14 cellular contexts compared by ENCODE assay signal in the genomic region with DNA sequence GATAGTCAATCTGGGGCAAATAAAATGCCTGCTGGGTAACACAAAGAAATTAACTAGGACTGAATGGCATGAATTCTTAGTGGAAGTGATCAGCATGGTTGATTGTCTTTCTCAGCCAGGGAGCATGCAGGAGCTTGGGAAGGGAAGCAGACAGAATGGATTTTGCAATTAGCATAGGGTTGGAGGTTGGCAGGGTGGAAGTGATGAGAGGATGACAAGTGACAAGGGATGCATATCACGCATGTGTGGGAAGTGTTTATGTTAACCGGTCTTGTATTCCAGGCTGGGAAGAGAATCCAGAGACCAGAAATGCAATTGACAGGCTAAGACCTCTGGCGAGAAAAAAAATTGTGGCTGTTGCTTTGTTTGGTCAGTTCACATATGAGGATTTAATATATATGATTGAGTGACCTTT. TPM values are rescaled to one million over a fixed set of nuclear protein-coding genes. Genes with fewer than 3 reads are reported as not detected.
DNase-seq lines count a peak whose midpoint lies in the region; ATAC-seq, FAIRE-seq and TF ChIP-seq lines count a peak whose summit lies in the region.
"Had no signal": no experiment of that assay in that cellular context is flagged by ENCODE, and none has a peak within 500 bp of the region (broad histone marks: within the 10 kb centered on the region; RNA-seq: fewer than 3 reads in every experiment).

No MANE protein-coding gene starts in this region.

- TF ChIP-seq CTCF in H1 (IDR thresholded peaks at IDR 0.05; ENCODE audit: control extremely low read depth in 1 of 3, insufficient read depth in 1 of 3, low read depth in 1 of 3, low read length in 3 of 3) (no peak), kidney (IDR thresholded peaks at IDR 0.05; ENCODE audit: borderline replicate concordance, extremely low read depth, insufficient read depth) (no peak)

- no peaks in the 10 kb centered on the region for H3K23me2 ChIP-seq in H1 (ENCODE audit: low read depth, low read length)

- H3K23ac ChIP-seq in H1 (ENCODE audit: insufficient read length) (no peak overlapping the region), mesendoderm (ENCODE audit: low read length) (no peak overlapping the region)

- FAIRE-seq in H1 (lab: Jason Lieb, UNC) (peak; percentile 60), kidney (lab: Jason Lieb, UNC) (no peak)

- intact Hi-C loops in kidney (cut with DNase I): no loop called here

- H4K91ac ChIP-seq in H1 (replicated peaks; ENCODE audit: insufficient read length, low read length): no peak overlapping the region

- peaks cover 20 to 63% (median 38%) of the 10 kb centered on the region in 4 donors for H3K4me1 Mint-ChIP-seq in CD4-positive, CD25-positive, alpha-beta regulatory T cell

- H3K79me1 ChIP-seq in H1 (ENCODE audit: low read depth, low read length) (no peaks in the 10 kb centered on the region), mesendoderm (ENCODE audit: low read length) (no peaks in the 10 kb centered on the region)

- H3K56ac ChIP-seq in H1 (replicated peaks; ENCODE audit: insufficient read length, low read depth, low read length): no peak overlapping the region
- no peak overlapping the region for H3K56ac ChIP-seq in mesendoderm (ENCODE audit: low read length)

- no peaks in the 10 kb centered on the region for H3K27me3 ChIP-seq in CD4-positive, CD25-positive, alpha-beta regulatory T cell (ENCODE audit: control insufficient read depth, insufficient read depth, low read length)
- H3K27me3 ChIP-seq in H1 (replicated peaks in 1 of 4; ENCODE audit: control insufficient read depth in 3 of 4, extremely low read depth in 1 of 4, insufficient read depth in 3 of 4, low read length in 3 of 4): no peaks in the 10 kb centered on the region
- no peaks in the 10 kb centered on the region for H3K27me3 ChIP-seq in mesendoderm (ENCODE audit: insufficient read depth, low read length, poor library complexity)

- CTCF ChIA-PET in H1 (lab: Charles Lee; ENCODE audit: partially characterized antibody): interaction anchor here (0.5 to 2.1 kb wide), 3 partner anchors 9 to 1251 kb away, joined by 3 to 5 read pairs (median 4); no protein-coding TSS in a partner anchor

- no peak for TF ChIP-seq RAD21 in H1 (IDR thresholded peaks at IDR 0.05 in 1 of 2, conservative IDR thresholded peaks at IDR 0.05 in 1 of 2; ENCODE audit: low read depth in 2 of 2, low read length in 2 of 2)

- H3K79me2 ChIP-seq in H1 (ENCODE audit: control insufficient read depth in 1 of 2, insufficient read depth in 2 of 2, low read length in 2 of 2) (no peaks in the 10 kb centered on the region; a peak in 1 of 4 replicates), mesendoderm (ENCODE audit: control insufficient read depth, insufficient read depth, low read length) (peaks cover 16% of the 10 kb centered on the region)
- H3K79me2 ChIP-seq: parathyroid adenoma had no signal

- H2AK5ac ChIP-seq in H1 (ENCODE audit: low read depth, low read length) (no peak overlapping the region), mesendoderm (ENCODE audit: low read length) (no peak overlapping the region)

- H2AFZ ChIP-seq in H1 (ENCODE audit: low read length): no peak overlapping the region
- H2AFZ ChIP-seq: parathyroid adenoma had no signal

- H3K4me2 ChIP-seq in H1 (ENCODE audit: insufficient read depth in 1 of 2, low read depth in 2 of 2, low read length in 2 of 2): peak overlapping the region; percentile 29 to 39; a peak in 3 of 4 replicates
- no peak overlapping the region for H3K4me2 ChIP-seq in mesendoderm (ENCODE audit: low read length)

- H3K14ac ChIP-seq in H1 (ENCODE audit: insufficient read length): no peak overlapping the region

- no peak overlapping the region for H2BK20ac ChIP-seq in H1 (ENCODE audit: low read length)

- no peaks in the 10 kb centered on the region for H4K20me1 ChIP-seq in H1 (replicated peaks in 1 of 2; ENCODE audit: control insufficient read depth in 1 of 2, insufficient read depth in 2 of 2, low read length in 2 of 2)

- H3K4ac ChIP-seq in H1 (replicated peaks; ENCODE audit: insufficient read length, low read depth, low read length) (no peak overlapping the region), mesendoderm (ENCODE audit: low read depth, low read length) (no peak overlapping the region)

- H3K18ac ChIP-seq in H1 (ENCODE audit: extremely low read depth, low read length) (no peak overlapping the region), mesendoderm (ENCODE audit: low read length) (no peak overlapping the region)

- no peak for TF ChIP-seq POLR2A in H1 (IDR thresholded peaks at IDR 0.05; ENCODE audit: control extremely low read depth in 1 of 2, low read depth in 2 of 2, low read length in 2 of 2)
- TF ChIP-seq POLR2A in erythroblast (IDR thresholded peaks at IDR 0.05; ENCODE audit: low read length): no peak

- peak in 1 of 2 experiments; percentile 51; a peak in 1 of 3 replicates for TF ChIP-seq EP300 in H1 (IDR thresholded peaks at IDR 0.05; ENCODE audit: borderline replicate concordance in 1 of 2, low read depth in 2 of 2, low read length in 2 of 2)

- no peak for DNase-seq in CD4-positive, CD25-positive, alpha-beta regulatory T cell
- peak; percentile 15 for DNase-seq in HT1080 (ENCODE audit: low read depth)
- no peak for DNase-seq in H1 (ENCODE audit: low read depth in 1 of 2, low spot score in 2 of 2)
- DNase-seq in mesendoderm: peak; percentile 93
- no peak for DNase-seq in erythroblast (lab: John Stamatoyannopoulos, UW)
- no peak for DNase-seq in SKM-1 treated with dmso at 0.1 percent for 144 hours (lab: John Stamatoyannopoulos, UW; ENCODE audit: unreplicated experiment)
- DNase-seq in kidney: no peak
- DNase-seq in NCI-H69 (lab: John Stamatoyannopoulos, UW): no peak
- DNase-seq: activated CD8-positive, alpha-beta T cell treated with anti-CD3 and anti-CD28 coated beads for 36 hours; activated effector memory CD4-positive, alpha-beta T cell treated with anti-CD3 and anti-CD28 coated beads, Interleukin-2, amount 50 U/mL, for 16 hours; NCI-H1436; NCI-H510A had no signal

- no peak overlapping the region for H2BK12ac ChIP-seq in H1 (ENCODE audit: low read depth, low read length)

- H3K4me1 ChIP-seq in CD4-positive, CD25-positive, alpha-beta regulatory T cell (ENCODE audit: control insufficient read depth, insufficient read depth, low read length, poor library complexity, severe bottlenecking): peaks cover 94% of the 10 kb centered on the region
- H3K4me1 ChIP-seq in H1 (replicated peaks in 1 of 4; ENCODE audit: control insufficient read depth in 3 of 4, insufficient read depth in 4 of 4, low read length in 3 of 4) (peaks cover 0 to 4% (median 3%) of the 10 kb centered on the region in 4 experiments; a peak in 4 of 7 replicates), mesendoderm (ENCODE audit: control insufficient read depth, low read depth, low read length) (peaks cover 11% of the 10 kb centered on the region), kidney (ENCODE audit: control insufficient read depth in 1 of 2, insufficient read depth in 1 of 2, low read depth in 1 of 2, low read length in 2 of 2) (no peaks in the 10 kb centered on the region)

- H4K5ac ChIP-seq in H1 (ENCODE audit: insufficient read length, low read depth, low read length): no peak overlapping the region
- H4K5ac ChIP-seq in mesendoderm (ENCODE audit: low read length): no peak overlapping the region

- no peak overlapping the region for H3K27ac Mint-ChIP-seq in CD4-positive, CD25-positive, alpha-beta regulatory T cell
- H3K27ac Mint-ChIP-seq: activated CD8-positive, alpha-beta T cell treated with anti-CD3 and anti-CD28 coated beads for 36 hours had no signal

- no peak overlapping the region for H2BK120ac ChIP-seq in H1 (replicated peaks; ENCODE audit: low read depth, low read length)
- no peak overlapping the region for H2BK120ac ChIP-seq in mesendoderm (ENCODE audit: low read depth, low read length)

- WGBS in H1 (ENCODE audit: extremely low coverage in 1 of 2, insufficient coverage in 1 of 2, insufficient read length in 1 of 2, insufficient replicate concordance in 2 of 2, low coverage in 1 of 2, low lambda C conversion rate in 2 of 2, missing lambda C conversion rate in 1 of 2), 2 experiments: 14% methylated on average over 3 of the region's 3 CpGs; no CpG with 5 or more reads in 1 of the 2 experiments
- WGBS in mesendoderm (ENCODE audit: extremely low coverage, insufficient coverage, low lambda C conversion rate): no CpG with 5 or more reads among the region's 3 CpGs

- peak overlapping the region; percentile 73 for H3K27ac ChIP-seq in CD4-positive, CD25-positive, alpha-beta regulatory T cell (ENCODE audit: insufficient read depth, low read length, poor library complexity, severe bottlenecking)
- no peak overlapping the region for H3K27ac ChIP-seq in H1 (ENCODE audit: low read depth, low read length)
- H3K27ac ChIP-seq in mesendoderm (ENCODE audit: low read depth, low read length): peak overlapping the region; percentile 80
- no peak overlapping the region for H3K27ac ChIP-seq in kidney (ENCODE audit: low read depth in 2 of 2, low read length in 2 of 2)
- H3K27ac ChIP-seq: parathyroid adenoma had no signal

- no peaks in the 10 kb centered on the region for H3K27me3 Mint-ChIP-seq in CD4-positive, CD25-positive, alpha-beta regulatory T cell
- H3K27me3 Mint-ChIP-seq: activated CD8-positive, alpha-beta T cell treated with anti-CD3 and anti-CD28 coated beads for 36 hours; brain had no signal

- ATAC-seq in CD4-positive, CD25-positive, alpha-beta regulatory T cell (ENCODE audit: low read depth in 2 of 2): no peak

- H3K36me3 ChIP-seq in CD4-positive, CD25-positive, alpha-beta regulatory T cell (ENCODE audit: control insufficient read depth, insufficient read depth, low read length): no peaks in the 10 kb centered on the region
- H3K36me3 ChIP-seq in H1 (ENCODE audit: control insufficient read depth in 2 of 4, insufficient read depth in 4 of 4, low read length in 3 of 4) (no peaks in the 10 kb centered on the region), mesendoderm (ENCODE audit: control insufficient read depth, insufficient read depth, low read length) (no peaks in the 10 kb centered on the region), kidney (ENCODE audit: control insufficient read depth in 1 of 2, insufficient read depth in 2 of 2, low read length in 2 of 2) (no peaks in the 10 kb centered on the region)

- H3K36me3 Mint-ChIP-seq in CD4-positive, CD25-positive, alpha-beta regulatory T cell: no peaks in the 10 kb centered on the region
- H3K36me3 Mint-ChIP-seq: brain had no signal

- H3K4me3 ChIP-seq in CD4-positive, CD25-positive, alpha-beta regulatory T cell (ENCODE audit: low read depth, low read length): peak overlapping the region; percentile 87
- H3K4me3 ChIP-seq in H1 (ENCODE audit: extremely low read depth in 1 of 4, insufficient read depth in 2 of 4, low read depth in 3 of 4, low read length in 4 of 4): peak overlapping the region in 1 of 4 experiments; percentile 18; a peak in 1 of 8 replicates
- no peak overlapping the region for H3K4me3 ChIP-seq in mesendoderm (ENCODE audit: low read length)
- no peak overlapping the region for H3K4me3 ChIP-seq in kidney (ENCODE audit: low read length in 2 of 2)

- H3K4me3 Mint-ChIP-seq in CD4-positive, CD25-positive, alpha-beta regulatory T cell: no peak overlapping the region
- H3K4me3 Mint-ChIP-seq: activated CD8-positive, alpha-beta T cell treated with anti-CD3 and anti-CD28 coated beads for 36 hours had no signal

- no peaks in the 10 kb centered on the region for H3K9me3 Mint-ChIP-seq in CD4-positive, CD25-positive, alpha-beta regulatory T cell
- H3K9me3 Mint-ChIP-seq: activated CD8-positive, alpha-beta T cell treated with anti-CD3 and anti-CD28 coated beads for 36 hours; brain had no signal

- POLR2A ChIA-PET in H1 (lab: Charles Lee; ENCODE audit: partially characterized antibody): interaction anchor here (0.9 kb wide), 1 partner anchor 10 kb away, joined by 3 read pairs; no protein-coding TSS in a partner anchor

- H3K9me3 ChIP-seq in CD4-positive, CD25-positive, alpha-beta regulatory T cell (ENCODE audit: control insufficient read depth in 2 of 2, low read length in 2 of 2): no peaks in the 10 kb centered on the region
- no peaks in the 10 kb centered on the region for H3K9me3 ChIP-seq in H1 (ENCODE audit: insufficient read depth in 2 of 2, low read depth in 1 of 2, low read length in 1 of 2)
- no peaks in the 10 kb centered on the region for H3K9me3 ChIP-seq in kidney (ENCODE audit: control insufficient read depth in 1 of 2, low read length in 2 of 2)

- H4K8ac ChIP-seq in H1 (ENCODE audit: extremely low read depth, insufficient read depth, low read length) (no peak overlapping the region), mesendoderm (ENCODE audit: low read depth, low read length) (no peak overlapping the region)

- H2BK5ac ChIP-seq in H1 (ENCODE audit: low read depth, low read length) (no peak overlapping the region), mesendoderm (ENCODE audit: low read length) (no peak overlapping the region)

- H2BK15ac ChIP-seq in H1 (ENCODE audit: low read length) (no peak overlapping the region), mesendoderm (replicated peaks; ENCODE audit: low read depth) (no peak overlapping the region)

- H3K9ac ChIP-seq in H1 (replicated peaks in 1 of 4; ENCODE audit: extremely low read depth in 1 of 4, low read depth in 3 of 4, low read length in 3 of 4): no peak overlapping the region
- no peak overlapping the region for H3K9ac ChIP-seq in mesendoderm (ENCODE audit: low read length)
- H3K9ac ChIP-seq in kidney (ENCODE audit: low read length in 2 of 2): no peak overlapping the region
- H3K9ac ChIP-seq: parathyroid adenoma had no signal

RNA-seq across cellular contexts. Expression of a gene that starts 8.2 kb away (rescaled TPM):
- 65.1 TPM for total RNA-seq in CD4-positive, CD25-positive, alpha-beta regulatory T cell
- polyA plus RNA-seq in CD4-positive, CD25-positive, alpha-beta regulatory T cell: 10 to 100 TPM; 68.5 to 99.9 (median 89.9) TPM
- total RNA-seq in HT1080 (2014; rRNA removed; shearing (Covaris generic)): 32.5 and 33.3 TPM in 2 replicates
- polyA plus RNA-seq in HT1080 (2015; cell fraction: cytosol; rRNA removed): 18.3 and 21.4 TPM in 2 replicates
- 8.2 and 10.9 TPM in 2 replicates for polyA plus RNA-seq in HT1080 (2015; cell fraction: nucleus; rRNA removed)
- total RNA-seq in H1 (2021; fragmentation: NEBNext Ultra II Directional; extraction: Animal tissue kit (Norgen Biotek cat#: 25700)): 11.4 TPM in 2 replicates
- polyA plus RNA-seq in H1 (2011; rRNA removed) (1.6 and 2.3 TPM in 2 replicates), kidney (ENCODE audit: insufficient read depth, low read depth, low replicate concordance) (9.8 TPM)
- 2.7 TPM for polyA plus RNA-seq in H1 (2011; cell fraction: cytosol; rRNA removed)
- 5.2 TPM for polyA plus RNA-seq in H1 (2011; cell fraction: nucleus; rRNA removed)
- polyA plus RNA-seq in H1 (2012, experiment 1 of 2): 5.1 to 10.5 TPM (median 7.4 TPM) in 4 replicates
- 0.85 TPM for polyA plus RNA-seq in H1 (2012, experiment 2 of 2)
- polyA plus RNA-seq in H1 (2013, experiment 1 of 2): 10.9 TPM
- polyA plus RNA-seq in H1 (2013, experiment 2 of 2): 10.7 TPM
- polyA minus RNA-seq in H1 (2011; rRNA and poly(A)+ RNA removed): 4.7 and 9.3 TPM in 2 replicates
- 10.3 TPM for polyA minus RNA-seq in H1 (2011; cell fraction: cytosol; rRNA and poly(A)+ RNA removed)
- 10.4 TPM for polyA minus RNA-seq in H1 (2011; cell fraction: nucleus; rRNA and poly(A)+ RNA removed)
- 15.2 TPM for polyA plus RNA-seq in mesendoderm (2013, experiment 1 of 2)
- polyA plus RNA-seq in mesendoderm (2013, experiment 2 of 2): 15.7 TPM
- total RNA-seq in kidney: 32.9 TPM

Comparison
In these comparisons a context has a peak if more than half of its experiments do, and no peak if none do; other contexts are left out.
1. DNase-seq: peak in HT1080 (single experiment) and mesendoderm (single experiment); none in CD4-positive, CD25-positive, alpha-beta regulatory T cell (0 of 3), H1 (0 of 2), erythroblast (0 of 2), SKM-1 treated with dmso at 0.1 percent for 144 hours (single experiment), kidney (single experiment) and NCI-H69 (single experiment).
2. H3K27ac ChIP-seq: peak in CD4-positive, CD25-positive, alpha-beta regulatory T cell (single experiment) and mesendoderm (single experiment); none in H1 (single experiment) and kidney (0 of 2).